In genomic region chr17:45132302-45132568, GRCh38 we compare ENCODE assay signal across 8 cellular contexts. TPM values are rescaled to one million over a fixed set of nuclear protein-coding genes. Genes with fewer than 3 reads are reported as not detected.
DNase-seq lines count a peak whose midpoint lies in the region; ATAC-seq and TF ChIP-seq lines count a peak whose summit lies in the region.

Gene PLCD3 (minus strand): TSS chr17:45132515. CDS start chr17:45132410, 105 bp downstream.

- POLR2A ChIA-PET in OCI-LY7 (lab: Charles Lee), result no interaction called here
- POLR2A ChIA-PET in naive thymus-derived CD4-positive, alpha-beta T cell (lab: Charles Lee), result interaction anchor here (0.7 to 13.3 kb wide), 2 partner anchors 16 to 51 kb away, joined by 3 to 232 read pairs; partner anchors contain the start of gene HEXIM1

- in situ Hi-C loops in G401 (cut with HindIII; ENCODE audit: low sequenced_read_pairs), result no loop called here

- H3K9ac ChIP-seq in endodermal cell (ENCODE audit: extremely low read depth, low read length, poor library complexity, severe bottlenecking), result peak within 1 kb of the TSS; percentile 62

- H3K36me3 Mint-ChIP-seq in endodermal cell (ENCODE audit: low read depth), result no peaks in the 10 kb centered on the region
- H3K36me3 Mint-ChIP-seq in naive thymus-derived CD4-positive, alpha-beta T cell, result no peaks in the 10 kb centered on the region

- H3K27me3 Mint-ChIP-seq in endodermal cell (ENCODE audit: insufficient read depth), result no peaks in the 10 kb centered on the region
- peaks cover 0 to 10% (median 0%) of the 10 kb centered on the region in 5 donors for H3K27me3 Mint-ChIP-seq in naive thymus-derived CD4-positive, alpha-beta T cell

- no peaks in the 10 kb centered on the region for H3K9me2 ChIP-seq in OCI-LY7 (ENCODE audit: insufficient read depth, low read length)

- H3K36me3 ChIP-seq in OCI-LY7 (ENCODE audit: insufficient read depth, low read length) (no peaks in the 10 kb centered on the region), endodermal cell (ENCODE audit: control insufficient read depth, insufficient read depth, low read length) (no peaks in the 10 kb centered on the region)
- H3K36me3 ChIP-seq in naive thymus-derived CD4-positive, alpha-beta T cell (ENCODE audit: control insufficient read depth in 2 of 3, insufficient read depth in 3 of 3, low read length in 3 of 3), result peaks cover 0 to 7% (median 0%) of the 10 kb centered on the region in 3 experiments

- H3K4me1 Mint-ChIP-seq in endodermal cell, result peaks cover 22% of the 10 kb centered on the region
- peaks cover 9 to 25% (median 21%) of the 10 kb centered on the region in 7 donors for H3K4me1 Mint-ChIP-seq in naive thymus-derived CD4-positive, alpha-beta T cell

- H3K4me3 ChIP-seq in OCI-LY7 (ENCODE audit: low read depth, low read length, poor library complexity, severe bottlenecking) (peak within 1 kb of the TSS; percentile 76), endodermal cell (ENCODE audit: low read length) (peak within 1 kb of the TSS; percentile 86)
- H3K4me3 ChIP-seq in naive thymus-derived CD4-positive, alpha-beta T cell (ENCODE audit: low read length), result peak within 1 kb of the TSS; percentile 90

- no peaks in the 10 kb centered on the region for H3K9me3 ChIP-seq in OCI-LY7 (ENCODE audit: low read length)
- H3K9me3 ChIP-seq in endodermal cell (ENCODE audit: control insufficient read depth, low read length), result no peaks in the 10 kb centered on the region
- H3K9me3 ChIP-seq in naive thymus-derived CD4-positive, alpha-beta T cell (ENCODE audit: control insufficient read depth in 2 of 3, low read length in 3 of 3), result no peaks in the 10 kb centered on the region

- peaks cover 18% of the 10 kb centered on the region for H3K4me1 ChIP-seq in OCI-LY7 (ENCODE audit: insufficient read depth, low read length, poor library complexity, severe bottlenecking)
- H3K4me1 ChIP-seq in endodermal cell (ENCODE audit: control insufficient read depth, insufficient read depth, low read length), result peaks cover 9% of the 10 kb centered on the region
- peaks cover 12% of the 10 kb centered on the region in 2 donors for H3K4me1 ChIP-seq in naive thymus-derived CD4-positive, alpha-beta T cell (ENCODE audit: control insufficient read depth in 2 of 2, insufficient read depth in 2 of 2, low read length in 2 of 2)

- WGBS in endodermal cell (ENCODE audit: insufficient coverage in 1 of 2, insufficient read length in 1 of 2), 2 experiments, result 0% methylated on average over 24 of the region's 38 CpGs; no CpG with 5 or more reads in 1 of the 2 experiments

- H2AFZ ChIP-seq in OCI-LY7 (ENCODE audit: low read length), result peak within 1 kb of the TSS; percentile 75

- H3K79me2 ChIP-seq in OCI-LY7 (ENCODE audit: insufficient read depth, low read depth, low read length), result no peaks in the 10 kb centered on the region

- DNase-seq in G401 (ENCODE audit: low spot score) (no peak), OCI-LY7 (ENCODE audit: low spot score) (no peak), endodermal cell (no peak), NK-92 (lab: John Stamatoyannopoulos, UW; ENCODE audit: unreplicated experiment) (no peak), RPMI8226 (no peak)
- no peak for DNase-seq in naive thymus-derived CD4-positive, alpha-beta T cell

- CTCF ChIA-PET in OCI-LY7 (lab: Charles Lee; ENCODE audit: unreplicated experiment), result no interaction called here
- CTCF ChIA-PET in naive thymus-derived CD4-positive, alpha-beta T cell (lab: Charles Lee), result interaction anchor here (0.7 to 1.5 kb wide), 2 partner anchors 17 to 301 kb away, joined by 3 to 9 read pairs; partner anchors contain the start of gene HEXIM1

- intact Hi-C loops in OCI-LY7 (cut with micrococcal nuclease; ENCODE audit: unreplicated experiment), result loop anchor here (2.0 kb wide), 1 partner anchor 109 kb away; no protein-coding TSS in a partner anchor
- intact Hi-C loops in naive thymus-derived CD4-positive, alpha-beta T cell (cut with micrococcal nuclease), result loop anchor here in 1 of 2 donors (5.0 kb wide), 1 partner anchor 355 kb away; no protein-coding TSS in a partner anchor

- peak within 1 kb of the TSS; percentile 92 for H3K27ac Mint-ChIP-seq in endodermal cell
- H3K27ac Mint-ChIP-seq in naive thymus-derived CD4-positive, alpha-beta T cell, result peak within 1 kb of the TSS; percentile 21 to 94 (median 90)

- H3K27ac ChIP-seq in OCI-LY7 (ENCODE audit: low read depth, low read length, poor library complexity, severe bottlenecking) (peak within 1 kb of the TSS; percentile 23), endodermal cell (ENCODE audit: low read depth, low read length) (no peak within 1 kb of the TSS)
- peak within 1 kb of the TSS; percentile 95 for H3K27ac ChIP-seq in naive thymus-derived CD4-positive, alpha-beta T cell (ENCODE audit: low read depth, low read length)

- TF ChIP-seq CTCF in OCI-LY7 (conservative IDR thresholded peaks at IDR 0.05; ENCODE audit: low read length), result no peak
- TF ChIP-seq CTCF in endodermal cell (conservative IDR thresholded peaks at IDR 0.05), result no peak

- peak within 1 kb of the TSS; percentile 67 for H3K4me3 Mint-ChIP-seq in endodermal cell
- H3K4me3 Mint-ChIP-seq in naive thymus-derived CD4-positive, alpha-beta T cell, result peak within 1 kb of the TSS; percentile 89 to 94 (median 91)

- BruUV-seq in OCI-LY7 (replicated peaks; lab: Mats Ljungman, UMichigan), result no TSS peak

- no peak for ATAC-seq in naive thymus-derived CD4-positive, alpha-beta T cell
- ATAC-seq in HG03571 (IDR thresholded peaks at IDR 0.05; ENCODE audit: unreplicated experiment), result no peak
- ATAC-seq in GM19395 (IDR thresholded peaks at IDR 0.05; ENCODE audit: unreplicated experiment), result no peak

- H4K20me1 ChIP-seq in OCI-LY7 (ENCODE audit: insufficient read depth, low read length), result no peaks in the 10 kb centered on the region

- H3K27me3 ChIP-seq in endodermal cell (ENCODE audit: control insufficient read depth, insufficient read depth, low read length, poor library complexity, severe bottlenecking), result no peaks in the 10 kb centered on the region
- no peaks in the 10 kb centered on the region for H3K27me3 ChIP-seq in naive thymus-derived CD4-positive, alpha-beta T cell (ENCODE audit: control insufficient read depth in 2 of 2, insufficient read depth in 2 of 2, low read length in 2 of 2)

- peak within 1 kb of the TSS; percentile 98 for H3K4me2 ChIP-seq in OCI-LY7 (ENCODE audit: low read length)

- no peaks in the 10 kb centered on the region for H3K9me3 Mint-ChIP-seq in endodermal cell
- no peaks in the 10 kb centered on the region for H3K9me3 Mint-ChIP-seq in naive thymus-derived CD4-positive, alpha-beta T cell

RNA-seq across cellular contexts. Expression of gene PLCD3, which starts in this region (rescaled TPM):
- 29.2 and 86.2 TPM in 2 replicates for total RNA-seq in G401 (2014; rRNA removed; shearing (Covaris generic))
- total RNA-seq in OCI-LY7 (2014; rRNA removed; shearing (Covaris generic)), result 1.4 and 3.6 TPM in 2 replicates
- 1.7 and 4.6 TPM in 2 replicates for total RNA-seq in OCI-LY7 (2022)
- 10 to 100 TPM; 34.8 to 42.9 TPM for total RNA-seq in endodermal cell
- polyA plus RNA-seq in endodermal cell (2013, experiment 1 of 2), result 16.1 TPM
- 20.9 TPM for polyA plus RNA-seq in endodermal cell (2013, experiment 2 of 2)
- 1 to 10 TPM; 2.0 to 5.1 (median 3.2) TPM for total RNA-seq in naive thymus-derived CD4-positive, alpha-beta T cell
- under 1 TPM in 1 of 2 donors, not detected in 1; 0.21 TPM for polyA plus RNA-seq in naive thymus-derived CD4-positive, alpha-beta T cell
